11 cellular contexts compared by ENCODE assay signal in the genomic region with DNA sequence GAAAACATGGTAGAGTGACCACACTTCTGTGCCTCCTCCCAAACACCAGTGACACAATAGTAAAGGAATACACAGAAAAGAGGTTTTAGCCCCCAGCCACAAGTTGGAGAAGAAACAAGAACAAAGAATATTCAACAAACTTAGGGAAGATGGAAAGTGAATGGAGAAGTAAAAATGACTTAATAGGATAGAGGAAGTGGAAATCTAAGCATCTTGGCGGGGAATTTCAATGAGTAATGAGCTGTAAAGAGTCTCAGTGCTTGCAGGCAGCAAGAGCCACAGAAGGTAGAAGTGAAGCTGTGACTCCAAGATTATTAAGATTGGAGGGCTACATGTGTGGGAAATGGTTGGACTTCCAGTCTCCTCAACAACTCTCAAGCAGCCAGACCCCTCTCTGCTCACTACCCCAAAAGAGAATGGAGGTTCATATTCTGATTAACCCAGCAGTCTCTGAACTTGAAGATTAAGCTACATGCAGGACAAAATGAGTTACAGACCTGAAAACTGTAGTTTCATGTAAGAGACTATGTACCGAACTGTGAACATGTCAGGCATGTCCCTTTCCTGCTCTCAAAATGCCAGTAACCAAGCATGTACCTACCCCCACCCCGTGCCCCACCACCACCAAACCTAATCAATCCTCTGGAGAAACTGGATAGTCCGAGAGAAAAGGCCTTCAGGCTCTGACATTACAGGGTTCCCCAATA. TPM values are rescaled to one million over a fixed set of nuclear protein-coding genes. Genes with fewer than 3 reads are reported as not detected.
DNase-seq lines count a peak whose midpoint lies in the region; ATAC-seq lines count a peak whose summit lies in the region.
"Had no signal": no experiment of that assay in that cellular context is flagged by ENCODE, and none has a peak within 500 bp of the region (broad histone marks: within the 10 kb centered on the region; RNA-seq: fewer than 3 reads in every experiment).

No MANE protein-coding gene starts in this region.

- DNase-seq in Daoy (ENCODE audit: low read depth) (peak; percentile 22), mesenchymal stem cell (peak; percentile 39), kidney glomerular epithelial cell (lab: John Stamatoyannopoulos, UW) (no peak), DMS153 (lab: John Stamatoyannopoulos, UW) (no peak)
- no peak for DNase-seq in activated T-helper 2 cell treated with anti-CD3 and anti-CD28 coated beads, Interferon-gamma antibody, Interleukin-2, Interleukin-4, amounts not matched to agents 10 μg/mL and 5 μg/mL and 100 μg/mL, durations not matched to agents 14 hours and 24 hours and 36 hours (ENCODE audit: low spot score)
- DNase-seq: activated CD4-positive, alpha-beta memory T cell treated with anti-CD3 and anti-CD28 coated beads for 36 hours; CD4-positive, alpha-beta memory T cell had no signal

- H3K79me1 ChIP-seq in mesenchymal stem cell (replicated peaks; ENCODE audit: low read length, poor library complexity, severe bottlenecking) = no peaks in the 10 kb centered on the region

- peak overlapping the region; percentile 19 for H3K27ac Mint-ChIP-seq in activated T-helper 2 cell treated with anti-CD3 and anti-CD28 coated beads, Interferon-gamma antibody, Interleukin-2, Interleukin-4, amounts not matched to agents 10 μg/mL and 5 μg/mL and 100 μg/mL, durations not matched to agents 14 hours and 24 hours and 36 hours
- H3K27ac Mint-ChIP-seq: activated CD4-positive, alpha-beta memory T cell treated with anti-CD3 and anti-CD28 coated beads for 36 hours had no signal

- no peak overlapping the region for H3K14ac ChIP-seq in mesenchymal stem cell (ENCODE audit: low read length in 2 of 2)

- no peaks in the 10 kb centered on the region for H3K9me3 Mint-ChIP-seq in activated T-helper 2 cell treated with anti-CD3 and anti-CD28 coated beads, Interferon-gamma antibody, Interleukin-2, Interleukin-4, amounts not matched to agents 10 μg/mL and 5 μg/mL and 100 μg/mL, durations not matched to agents 14 hours and 24 hours and 36 hours
- H3K9me3 Mint-ChIP-seq: CD4-positive, alpha-beta memory T cell; central memory CD8-positive, alpha-beta T cell had no signal

- H2AFZ ChIP-seq in mesenchymal stem cell (ENCODE audit: low read depth, low read length) = no peak overlapping the region

- intact Hi-C loops in activated T-helper 2 cell treated with anti-CD3 and anti-CD28 coated beads, Interferon-gamma antibody, Interleukin-2, Interleukin-4, amounts not matched to agents 10 μg/mL and 5 μg/mL and 100 μg/mL, durations not matched to agents 14 hours and 24 hours and 36 hours (cut with micrococcal nuclease) = loop anchor here (2.0 kb wide), 1 partner anchor 15 kb away; no protein-coding TSS in a partner anchor

- H3K4me3 Mint-ChIP-seq in activated T-helper 2 cell treated with anti-CD3 and anti-CD28 coated beads, Interferon-gamma antibody, Interleukin-2, Interleukin-4, amounts not matched to agents 10 μg/mL and 5 μg/mL and 100 μg/mL, durations not matched to agents 14 hours and 24 hours and 36 hours (ENCODE audit: low read depth) = no peak overlapping the region
- H3K4me3 Mint-ChIP-seq: activated CD4-positive, alpha-beta memory T cell treated with anti-CD3 and anti-CD28 coated beads for 36 hours; CD4-positive, alpha-beta memory T cell; central memory CD8-positive, alpha-beta T cell had no signal

- H3K4me2 ChIP-seq in mesenchymal stem cell (ENCODE audit: low read length, poor library complexity, severe bottlenecking) = no peak overlapping the region

- no peaks in the 10 kb centered on the region for H3K36me3 Mint-ChIP-seq in activated T-helper 2 cell treated with anti-CD3 and anti-CD28 coated beads, Interferon-gamma antibody, Interleukin-2, Interleukin-4, amounts not matched to agents 10 μg/mL and 5 μg/mL and 100 μg/mL, durations not matched to agents 14 hours and 24 hours and 36 hours (ENCODE audit: low read depth)
- H3K36me3 Mint-ChIP-seq: activated CD4-positive, alpha-beta memory T cell treated with anti-CD3 and anti-CD28 coated beads for 36 hours; CD4-positive, alpha-beta memory T cell had no signal

- H3K9ac ChIP-seq in mesenchymal stem cell (ENCODE audit: low read length) = peak overlapping the region; percentile 42

- no peak overlapping the region for H2BK5ac ChIP-seq in mesenchymal stem cell (ENCODE audit: low read depth, low read length, poor library complexity, severe bottlenecking)

- H3K4me1 ChIP-seq in mesenchymal stem cell (ENCODE audit: control insufficient read depth, insufficient read depth, low read depth, low read length) = no peaks in the 10 kb centered on the region

- 84% methylated on average over 4 of the region's 4 CpGs for WGBS in mesenchymal stem cell

- peaks cover 0 to 9% of the 10 kb centered on the region in 2 experiments for H3K27me3 ChIP-seq in mesenchymal stem cell (ENCODE audit: control insufficient read depth in 1 of 2, insufficient read depth in 1 of 2, low read length in 2 of 2)

- no peak overlapping the region for H3K4me3 ChIP-seq in mesenchymal stem cell (ENCODE audit: insufficient read depth in 1 of 2, low read depth in 1 of 2, low read length in 2 of 2)

- no peak overlapping the region for H2BK12ac ChIP-seq in mesenchymal stem cell (ENCODE audit: low read length in 2 of 2)

- no peaks in the 10 kb centered on the region for H3K36me3 ChIP-seq in mesenchymal stem cell (ENCODE audit: control insufficient read depth in 1 of 2, insufficient read depth in 2 of 2, low read depth in 1 of 2, low read length in 2 of 2)

- ATAC-seq in HG02852 (IDR thresholded peaks at IDR 0.05; ENCODE audit: unreplicated experiment) (peak; percentile 66), GM19324 (IDR thresholded peaks at IDR 0.05; ENCODE audit: low FRiP score, unreplicated experiment) (no peak), GM19395 (IDR thresholded peaks at IDR 0.05; ENCODE audit: unreplicated experiment) (no peak)

- H3K27ac ChIP-seq in mesenchymal stem cell (ENCODE audit: low read length, poor library complexity, severe bottlenecking) = no peak overlapping the region

- H2BK120ac ChIP-seq in mesenchymal stem cell (ENCODE audit: low read depth, low read length) = no peak overlapping the region

- H2BK15ac ChIP-seq in mesenchymal stem cell (ENCODE audit: low read depth, poor library complexity, severe bottlenecking) = no peak overlapping the region

- H3K4ac ChIP-seq in mesenchymal stem cell (ENCODE audit: low read depth in 1 of 2, low read length in 2 of 2) = no peak overlapping the region

- no peak overlapping the region for H3K18ac ChIP-seq in mesenchymal stem cell (ENCODE audit: low read depth in 1 of 2, low read length in 2 of 2)

- no peak overlapping the region for H4K8ac ChIP-seq in mesenchymal stem cell (ENCODE audit: low read length)

- no peaks in the 10 kb centered on the region for H3K9me3 ChIP-seq in mesenchymal stem cell (ENCODE audit: control insufficient read depth, low read length)

- H3K4me1 Mint-ChIP-seq in activated T-helper 2 cell treated with anti-CD3 and anti-CD28 coated beads, Interferon-gamma antibody, Interleukin-2, Interleukin-4, amounts not matched to agents 10 μg/mL and 5 μg/mL and 100 μg/mL, durations not matched to agents 14 hours and 24 hours and 36 hours (ENCODE audit: low read depth) = peaks cover 53% of the 10 kb centered on the region
- H3K4me1 Mint-ChIP-seq: central memory CD8-positive, alpha-beta T cell had no signal

- H2AK5ac ChIP-seq in mesenchymal stem cell (ENCODE audit: low read length, severe bottlenecking) = no peak overlapping the region

- no peaks in the 10 kb centered on the region for H3K27me3 Mint-ChIP-seq in activated T-helper 2 cell treated with anti-CD3 and anti-CD28 coated beads, Interferon-gamma antibody, Interleukin-2, Interleukin-4, amounts not matched to agents 10 μg/mL and 5 μg/mL and 100 μg/mL, durations not matched to agents 14 hours and 24 hours and 36 hours (ENCODE audit: low read depth)
- H3K27me3 Mint-ChIP-seq: activated CD4-positive, alpha-beta memory T cell treated with anti-CD3 and anti-CD28 coated beads for 36 hours; CD4-positive, alpha-beta memory T cell; central memory CD8-positive, alpha-beta T cell had no signal

- no peak overlapping the region for H3K23ac ChIP-seq in mesenchymal stem cell (ENCODE audit: low read length in 2 of 2)

- H4K91ac ChIP-seq in mesenchymal stem cell (ENCODE audit: low read length) = no peak overlapping the region

RNA-seq across cellular contexts. Expression of gene HNRNPLL, which starts 16.9 kb away (rescaled TPM):
- 46.9 and 52.7 TPM in 2 replicates for total RNA-seq in Daoy (2014; rRNA removed; shearing (Covaris generic))
- total RNA-seq in activated T-helper 2 cell treated with anti-CD3 and anti-CD28 coated beads, Interferon-gamma antibody, Interleukin-2, Interleukin-4, amounts not matched to agents 10 μg/mL and 5 μg/mL and 100 μg/mL, durations not matched to agents 14 hours and 24 hours and 36 hours = 65.7 and 67.7 TPM in 2 replicates
- polyA plus RNA-seq in mesenchymal stem cell (2013, experiment 1 of 2) = 23.5 TPM
- 24.4 TPM for polyA plus RNA-seq in mesenchymal stem cell (2013, experiment 2 of 2)

RNA-seq across cellular contexts. Expression of gene GALM, which starts 46.3 kb away (rescaled TPM):
- 3.3 and 3.6 TPM in 2 replicates for total RNA-seq in Daoy (2014; rRNA removed; shearing (Covaris generic))
- total RNA-seq in activated T-helper 2 cell treated with anti-CD3 and anti-CD28 coated beads, Interferon-gamma antibody, Interleukin-2, Interleukin-4, amounts not matched to agents 10 μg/mL and 5 μg/mL and 100 μg/mL, durations not matched to agents 14 hours and 24 hours and 36 hours = 42.1 and 43.0 TPM in 2 replicates
- 10.1 TPM for polyA plus RNA-seq in mesenchymal stem cell (2013, experiment 1 of 2)
- 10.3 TPM for polyA plus RNA-seq in mesenchymal stem cell (2013, experiment 2 of 2)

Comparison
In these comparisons a context has a peak if more than half of its experiments do, and no peak if none do; other contexts are left out.
1. DNase-seq: peak in Daoy (single experiment) and mesenchymal stem cell (single experiment); none in activated T-helper 2 cell treated with anti-CD3 and anti-CD28 coated beads, Interferon-gamma antibody, Interleukin-2, Interleukin-4, amounts not matched to agents 10 μg/mL and 5 μg/mL and 100 μg/mL, durations not matched to agents 14 hours and 24 hours and 36 hours (single experiment), kidney glomerular epithelial cell (single experiment) and DMS153 (single experiment).